Comparison of ENCODE assay signal across 6 cellular contexts in the genomic region with DNA sequence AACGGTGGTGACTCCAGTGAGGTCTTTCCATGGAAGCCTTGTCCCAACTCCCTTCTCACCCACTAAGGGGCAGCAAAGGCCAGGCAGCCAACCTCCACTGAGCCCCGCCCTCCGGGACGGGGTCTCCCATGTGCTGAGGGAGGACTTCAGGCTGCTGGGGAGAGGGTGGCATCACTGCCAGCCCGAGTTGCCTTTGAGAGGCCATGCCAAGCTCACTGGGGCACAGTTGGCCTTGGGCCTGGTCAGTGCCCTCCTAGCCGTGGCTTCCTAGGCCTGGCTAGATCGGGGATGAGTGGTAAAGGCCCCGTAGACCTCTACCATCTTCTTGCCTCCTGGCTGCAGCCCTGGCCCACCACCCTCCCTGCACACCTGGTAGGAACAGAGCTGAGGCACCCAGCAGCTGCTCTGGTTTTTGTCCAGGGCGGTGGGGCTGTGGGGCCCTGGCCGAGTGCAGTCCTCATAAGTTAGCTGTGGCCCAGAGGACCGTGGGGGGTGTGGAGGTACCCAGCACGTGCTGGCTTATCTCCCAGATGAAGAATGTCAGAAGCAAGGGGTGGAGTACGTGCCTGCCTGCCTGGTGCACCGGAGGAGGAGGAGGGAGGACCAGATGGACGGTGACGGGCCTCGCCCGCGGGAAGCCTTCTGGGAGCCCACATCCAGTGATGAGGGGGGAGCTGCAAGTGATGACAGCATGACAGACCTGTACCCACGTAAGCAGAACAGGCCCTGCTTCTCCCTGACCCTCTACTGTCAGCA. TPM values are rescaled to one million over a fixed set of nuclear protein-coding genes. Genes with fewer than 3 reads are reported as not detected.
A peak's percentile ranks its signal among the peaks of the same experiment; 100 is the strongest.
DNase-seq lines count a peak whose midpoint lies in the region; TF ChIP-seq lines count a peak whose summit lies in the region.

No MANE protein-coding gene starts in this region.

- peaks cover 41% of the 10 kb centered on the region for H3K4me1 Mint-ChIP-seq in activated T-helper 2 cell treated with anti-CD3 and anti-CD28 coated beads, Interferon-gamma antibody, Interleukin-2, Interleukin-4, amounts not matched to agents 10 μg/mL and 5 μg/mL and 100 μg/mL, durations not matched to agents 14 hours and 24 hours and 36 hours (ENCODE audit: low read depth)
- H3K4me1 Mint-ChIP-seq in neural crest cell = peaks cover 19% of the 10 kb centered on the region

- no peaks in the 10 kb centered on the region for H3K27me3 ChIP-seq in thyroid gland

- DNase-seq in NCI-H2227 (lab: John Stamatoyannopoulos, UW; ENCODE audit: unreplicated experiment) (peak; percentile 18), NCI-H2227 treated with DMSO at 0.1 percent for 48 hours (lab: John Stamatoyannopoulos, UW) (no peak), neural crest cell (ENCODE audit: low read depth, low spot score) (no peak), thyroid gland (no peak), kidney tubule cell (ENCODE audit: low spot score) (no peak)
- DNase-seq in activated T-helper 2 cell treated with anti-CD3 and anti-CD28 coated beads, Interferon-gamma antibody, Interleukin-2, Interleukin-4, amounts not matched to agents 10 μg/mL and 5 μg/mL and 100 μg/mL, durations not matched to agents 14 hours and 24 hours and 36 hours (ENCODE audit: low spot score) = no peak

- H3K27me3 Mint-ChIP-seq in activated T-helper 2 cell treated with anti-CD3 and anti-CD28 coated beads, Interferon-gamma antibody, Interleukin-2, Interleukin-4, amounts not matched to agents 10 μg/mL and 5 μg/mL and 100 μg/mL, durations not matched to agents 14 hours and 24 hours and 36 hours (ENCODE audit: low read depth) = no peaks in the 10 kb centered on the region
- H3K27me3 Mint-ChIP-seq in neural crest cell (ENCODE audit: low read depth) = peaks cover 8% of the 10 kb centered on the region

- H3K36me3 Mint-ChIP-seq in activated T-helper 2 cell treated with anti-CD3 and anti-CD28 coated beads, Interferon-gamma antibody, Interleukin-2, Interleukin-4, amounts not matched to agents 10 μg/mL and 5 μg/mL and 100 μg/mL, durations not matched to agents 14 hours and 24 hours and 36 hours (ENCODE audit: low read depth) = peaks cover 56% of the 10 kb centered on the region
- peaks cover 6% of the 10 kb centered on the region for H3K36me3 Mint-ChIP-seq in neural crest cell (ENCODE audit: low read depth)

- peaks cover 30 to 38% of the 10 kb centered on the region in 2 donors for H3K36me3 ChIP-seq in thyroid gland

- no peaks in the 10 kb centered on the region for H3K9me3 ChIP-seq in thyroid gland

- intact Hi-C loops in activated T-helper 2 cell treated with anti-CD3 and anti-CD28 coated beads, Interferon-gamma antibody, Interleukin-2, Interleukin-4, amounts not matched to agents 10 μg/mL and 5 μg/mL and 100 μg/mL, durations not matched to agents 14 hours and 24 hours and 36 hours (cut with micrococcal nuclease) = loop anchor here (5.0 kb wide), 1 partner anchor 128 kb away; no protein-coding TSS in a partner anchor
- intact Hi-C loops in thyroid gland (cut with DNase I) = loop anchor here (10.0 kb wide), 2 partner anchors 125 to 325 kb away; a partner anchor contains a TSS

- H3K27ac ChIP-seq in thyroid gland = no peak overlapping the region

- peaks cover 17 to 22% of the 10 kb centered on the region in 2 donors for H3K4me1 ChIP-seq in thyroid gland

- TF ChIP-seq POLR2A in thyroid gland (IDR thresholded peaks at IDR 0.05) = no peak

- H3K4me3 ChIP-seq in thyroid gland (replicated peaks in 1 of 3) = no peak overlapping the region

- H3K9me3 Mint-ChIP-seq in activated T-helper 2 cell treated with anti-CD3 and anti-CD28 coated beads, Interferon-gamma antibody, Interleukin-2, Interleukin-4, amounts not matched to agents 10 μg/mL and 5 μg/mL and 100 μg/mL, durations not matched to agents 14 hours and 24 hours and 36 hours = no peaks in the 10 kb centered on the region
- H3K9me3 Mint-ChIP-seq in neural crest cell = no peaks in the 10 kb centered on the region

- no peak overlapping the region for H3K4me3 Mint-ChIP-seq in activated T-helper 2 cell treated with anti-CD3 and anti-CD28 coated beads, Interferon-gamma antibody, Interleukin-2, Interleukin-4, amounts not matched to agents 10 μg/mL and 5 μg/mL and 100 μg/mL, durations not matched to agents 14 hours and 24 hours and 36 hours (ENCODE audit: low read depth)
- peak overlapping the region; percentile 85 for H3K4me3 Mint-ChIP-seq in neural crest cell

- peak overlapping the region; percentile 60 for H3K27ac Mint-ChIP-seq in activated T-helper 2 cell treated with anti-CD3 and anti-CD28 coated beads, Interferon-gamma antibody, Interleukin-2, Interleukin-4, amounts not matched to agents 10 μg/mL and 5 μg/mL and 100 μg/mL, durations not matched to agents 14 hours and 24 hours and 36 hours
- no peak overlapping the region for H3K27ac Mint-ChIP-seq in neural crest cell (ENCODE audit: unreplicated experiment)

- 69 to 83% methylated on average over 16 of the region's 20 CpGs for WGBS in thyroid gland, 2 donors

- TF ChIP-seq CTCF in neural crest cell (conservative IDR thresholded peaks at IDR 0.05) (peak; percentile 50), thyroid gland (IDR thresholded peaks at IDR 0.05) (peak in 1 of 6 experiments; percentile 8)

RNA-seq across cellular contexts. Expression of a gene that starts 3.2 kb away (rescaled TPM):
- 16.9 and 22.1 TPM in 2 replicates for total RNA-seq in activated T-helper 2 cell treated with anti-CD3 and anti-CD28 coated beads, Interferon-gamma antibody, Interleukin-2, Interleukin-4, amounts not matched to agents 10 μg/mL and 5 μg/mL and 100 μg/mL, durations not matched to agents 14 hours and 24 hours and 36 hours
- total RNA-seq in neural crest cell (31.8 and 34.3 TPM in 2 replicates), thyroid gland (10 to 100 TPM; 26.2 to 42.7 (median 31.6) TPM)

RNA-seq across cellular contexts. Expression of a gene that starts 3.3 kb away (rescaled TPM):
- total RNA-seq in activated T-helper 2 cell treated with anti-CD3 and anti-CD28 coated beads, Interferon-gamma antibody, Interleukin-2, Interleukin-4, amounts not matched to agents 10 μg/mL and 5 μg/mL and 100 μg/mL, durations not matched to agents 14 hours and 24 hours and 36 hours = 32.4 and 33.0 TPM in 2 replicates
- 32.0 and 32.1 TPM in 2 replicates for total RNA-seq in neural crest cell
- total RNA-seq in thyroid gland = 10 to 100 TPM; 51.5 to 82.7 (median 64.7) TPM

RNA-seq across cellular contexts. Expression of a gene that starts 11.6 kb away (rescaled TPM):
- 2,586 and 2,588 TPM in 2 replicates for total RNA-seq in activated T-helper 2 cell treated with anti-CD3 and anti-CD28 coated beads, Interferon-gamma antibody, Interleukin-2, Interleukin-4, amounts not matched to agents 10 μg/mL and 5 μg/mL and 100 μg/mL, durations not matched to agents 14 hours and 24 hours and 36 hours
- total RNA-seq in neural crest cell = 2,746 and 2,748 TPM in 2 replicates
- 1,000 to 10,000 TPM; 1,394 to 2,407 (median 1,585) TPM for total RNA-seq in thyroid gland

RNA-seq across cellular contexts. Expression of a gene that starts 11.7 kb away (rescaled TPM):
- 35.2 and 36.4 TPM in 2 replicates for total RNA-seq in activated T-helper 2 cell treated with anti-CD3 and anti-CD28 coated beads, Interferon-gamma antibody, Interleukin-2, Interleukin-4, amounts not matched to agents 10 μg/mL and 5 μg/mL and 100 μg/mL, durations not matched to agents 14 hours and 24 hours and 36 hours
- total RNA-seq in neural crest cell (69.7 and 70.6 TPM in 2 replicates), thyroid gland (10 to 100 TPM; 41.9 to 58.2 (median 48.6) TPM)

RNA-seq across cellular contexts. Expression of a gene that starts 16.3 kb away (rescaled TPM):
- total RNA-seq in activated T-helper 2 cell treated with anti-CD3 and anti-CD28 coated beads, Interferon-gamma antibody, Interleukin-2, Interleukin-4, amounts not matched to agents 10 μg/mL and 5 μg/mL and 100 μg/mL, durations not matched to agents 14 hours and 24 hours and 36 hours = 388 and 393 TPM in 2 replicates
- total RNA-seq in neural crest cell = 121 and 136 TPM in 2 replicates
- 100 to 1,000 TPM; 165 to 253 (median 226) TPM for total RNA-seq in thyroid gland
